In the genomic region with DNA sequence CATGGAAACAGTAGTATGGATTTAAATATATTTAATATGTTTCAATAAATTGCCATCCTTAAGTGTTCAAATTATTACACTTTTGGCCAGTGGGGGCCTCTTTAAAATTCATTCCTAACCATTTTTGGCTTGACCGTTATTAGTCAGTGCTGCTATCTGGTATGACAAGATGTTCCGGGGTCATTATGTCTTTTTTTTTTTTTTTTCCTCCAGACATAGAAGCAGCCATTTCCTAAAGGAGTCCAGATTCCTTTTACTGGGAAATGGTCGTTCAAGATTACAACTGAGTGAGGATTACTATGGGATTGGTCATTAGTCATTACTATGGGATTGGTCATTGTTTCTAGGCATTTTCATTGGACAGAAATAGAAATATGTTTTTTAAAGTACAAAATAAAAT, we compare ENCODE assay signal across 17 cellular contexts.
"Had no signal": no experiment of that assay in that cellular context is flagged by ENCODE, and none has a peak within 500 bp of the region (broad histone marks: within the 10 kb centered on the region; RNA-seq: fewer than 3 reads in every experiment).

No MANE protein-coding gene starts in this region.

- H3K27me3 ChIP-seq: body of pancreas, pancreas had no signal

- H3K36me3 ChIP-seq: pancreas had no signal

- DNase-seq: activated B cell treated with CpG ODN at 0.5 μM for 24 hours; activated CD4-positive, alpha-beta T cell treated with anti-CD3 and anti-CD28 coated beads for 48 hours; activated CD8-positive, alpha-beta T cell treated with anti-CD3 and anti-CD28 coated beads for 36 hours; activated effector memory CD4-positive, alpha-beta T cell treated with anti-CD3 and anti-CD28 coated beads, Interleukin-2, amount 50 U/mL, for 16 hours; activated T-cell treated with anti-CD3 and anti-CD28 coated beads, Interleukin-2, amount 50 U/mL, for 48 hours; amniotic stem cell; body of pancreas; effector memory CD4-positive, alpha-beta T cell; head of caudate nucleus; left cardiac atrium; lower lobe of right lung; midbrain; pancreas; T-helper 17 cell had no signal

- FAIRE-seq: pancreas had no signal

- ATAC-seq: activated CD8-positive, alpha-beta T cell treated with anti-CD3 and anti-CD28 coated beads for 36 hours; activated naive CD4-positive, alpha-beta T cell treated with anti-CD3 and anti-CD28 coated beads, Interleukin-2, amount 50 U/mL, for 72 hours; body of pancreas; left cardiac atrium; lower lobe of right lung; stimulated activated effector memory CD8-positive, alpha-beta T cell treated with anti-CD3 and anti-CD28 coated beads, Interleukin-12 subunit alpha, Interleukin-12 subunit beta, amount 100 ng/mL, for 72 hours; T-helper 17 cell had no signal

- H3K4me1 ChIP-seq: lower lobe of right lung had no signal

- H3K9me3 ChIP-seq: body of pancreas, pancreas, thoracic aorta had no signal

- H3K4me3 ChIP-seq: body of pancreas, lower lobe of right lung, pancreas, thoracic aorta had no signal

- H3K27ac ChIP-seq: lower lobe of right lung, pancreas, thoracic aorta had no signal
